ENCODE assay signal across 17 cellular contexts in genomic region chr1:152514715-152515453, GRCh38. TPM values are rescaled to one million over a fixed set of nuclear protein-coding genes. Genes with fewer than 3 reads are reported as not detected.
A peak's percentile ranks its signal among the peaks of the same experiment; 100 is the strongest.
DNase-seq lines count a peak whose midpoint lies in the region; ATAC-seq and TF ChIP-seq lines count a peak whose summit lies in the region.
"Had no signal": no experiment of that assay in that cellular context is flagged by ENCODE, and none has a peak within 500 bp of the region (broad histone marks: within the 10 kb centered on the region; RNA-seq: fewer than 3 reads in every experiment).

No MANE protein-coding gene starts in this region.

- H3K4me3 ChIP-seq in epithelial cell of proximal tubule (ENCODE audit: low read depth, low read length): peak overlapping the region; percentile 33
- H3K4me3 ChIP-seq: hepatocyte had no signal

- ATAC-seq in HG03175 (IDR thresholded peaks at IDR 0.05; ENCODE audit: unreplicated experiment) (no peak), HG02763 (IDR thresholded peaks at IDR 0.05; ENCODE audit: unreplicated experiment) (no peak)
- ATAC-seq: stimulated activated naive CD8-positive, alpha-beta T cell treated with anti-CD3 and anti-CD28 coated beads, Interleukin-15, Interleukin-2, amounts not matched to agents 100 U/mL and 50 U/mL, for 24 hours had no signal

- H3K36me3 Mint-ChIP-seq in HFFc6 (ENCODE audit: low read depth): no peaks in the 10 kb centered on the region

- no peak for TF ChIP-seq CTCF in HFFc6 (IDR thresholded peaks at IDR 0.05)
- TF ChIP-seq CTCF in epithelial cell of proximal tubule (conservative IDR thresholded peaks at IDR 0.05; ENCODE audit: low read depth, low read length): no peak
- no peak for TF ChIP-seq CTCF in GM10266 (IDR thresholded peaks at IDR 0.05; ENCODE audit: control insufficient read depth, insufficient read depth, low read depth, missing control alignments)

- H3K9me3 Mint-ChIP-seq in HFFc6: peaks cover 3% of the 10 kb centered on the region; the same call in 1 of the 2 replicates
- H3K9me3 Mint-ChIP-seq: activated B cell treated with CpG ODN at 0.5 μM for 24 hours had no signal

- H3K27ac Mint-ChIP-seq in HFFc6: no peak overlapping the region
- H3K27ac Mint-ChIP-seq: activated B cell treated with CpG ODN at 0.5 μM for 24 hours had no signal

- H3K27me3 Mint-ChIP-seq in HFFc6 (ENCODE audit: insufficient read depth): peaks cover 21% of the 10 kb centered on the region

- H3K4me3 Mint-ChIP-seq in HFFc6: peak overlapping the region; percentile 37; the same call in 1 of the 2 replicates
- H3K4me3 Mint-ChIP-seq: activated B cell treated with CpG ODN at 0.5 μM for 24 hours had no signal

- peak; percentile 27 for DNase-seq in AG08396 (ENCODE audit: low spot score)
- DNase-seq in HFFc6: no peak
- no peak for DNase-seq in epithelial cell of proximal tubule (ENCODE audit: low read depth)
- peak; percentile 1 for DNase-seq in retina
- no peak for DNase-seq in NCI-H1930 (lab: John Stamatoyannopoulos, UW)
- no peak for DNase-seq in GM10266 (ENCODE audit: extremely low spot score)
- DNase-seq: activated B cell treated with CpG ODN at 0.5 μM for 24 hours; activated effector memory CD4-positive, alpha-beta T cell treated with Interleukin-2 at 50 U/mL for 16 hours; NCI-H1436 treated with DMSO at 0.1 percent for 48 hours; NCI-H345; NK-92 treated with Interleukin-12 subunit alpha and Interleukin-12 subunit beta, amount 100 ng/mL, for 24 hours; T-helper 2 cell had no signal

- H3K4me1 Mint-ChIP-seq in HFFc6 (ENCODE audit: low read depth): peaks cover 13% of the 10 kb centered on the region; the same call in 1 of the 2 replicates
- H3K4me1 Mint-ChIP-seq: activated B cell treated with CpG ODN at 0.5 μM for 24 hours had no signal

RNA-seq across cellular contexts. Expression of gene CRCT1, which starts 0.6 kb away (rescaled TPM):
- not detected for total RNA-seq in HFFc6 (2021; fragmentation: NEBNext Ultra II Directional; extraction: Animal tissue kit (Norgen Biotek cat#: 25700))
- 0.40 TPM in 1 of 2 replicates, not detected in the other for total RNA-seq in epithelial cell of proximal tubule
- total RNA-seq: activated B cell treated with CpG ODN at 0.5 μM for 24 hours, hepatocyte, osteocyte had no signal

RNA-seq across cellular contexts. Expression of gene LCE5A, which starts 4.3 kb away (rescaled TPM):
- not detected for total RNA-seq in HFFc6 (2021; fragmentation: NEBNext Ultra II Directional; extraction: Animal tissue kit (Norgen Biotek cat#: 25700))
- not detected in 2 replicates for total RNA-seq in epithelial cell of proximal tubule
- total RNA-seq: activated B cell treated with CpG ODN at 0.5 μM for 24 hours, hepatocyte, osteocyte had no signal

RNA-seq across cellular contexts. Expression of gene LCE3E, which starts 51.7 kb away (rescaled TPM):
- not detected for total RNA-seq in HFFc6 (2021; fragmentation: NEBNext Ultra II Directional; extraction: Animal tissue kit (Norgen Biotek cat#: 25700))
- total RNA-seq in epithelial cell of proximal tubule: not detected in 2 replicates
- total RNA-seq: activated B cell treated with CpG ODN at 0.5 μM for 24 hours, hepatocyte, osteocyte had no signal

Comparison
In these comparisons a context has a peak if more than half of its experiments do, and no peak if none do; other contexts are left out.
1. DNase-seq: peak in AG08396 (single experiment) and retina (single experiment); none in HFFc6 (single experiment), epithelial cell of proximal tubule (single experiment), NCI-H1930 (0 of 2) and GM10266 (single experiment).